ENCODE assay signal across 23 cellular contexts in genomic region chr4:71396382-71396781, GRCh38. TPM values are rescaled to one million over a fixed set of nuclear protein-coding genes. Genes with fewer than 3 reads are reported as not detected.
A peak's percentile ranks its signal among the peaks of the same experiment; 100 is the strongest.
DNase-seq lines count a peak whose midpoint lies in the region; ATAC-seq, FAIRE-seq and TF ChIP-seq lines count a peak whose summit lies in the region.
"Had no signal": no experiment of that assay in that cellular context is flagged by ENCODE, and none has a peak within 500 bp of the region (broad histone marks: within the 10 kb centered on the region; RNA-seq: fewer than 3 reads in every experiment).

No MANE protein-coding gene starts in this region.

- H3K27me3 ChIP-seq in fibroblast of lung (ENCODE audit: control insufficient read depth, insufficient read depth, low read length): no peaks in the 10 kb centered on the region
- H3K27me3 ChIP-seq: esophagus squamous epithelium, Peyer's patch, suprapubic skin had no signal

- TF ChIP-seq CTCF in fibroblast of lung (conservative IDR thresholded peaks at IDR 0.05 in 1 of 2, IDR thresholded peaks at IDR 0.05 in 1 of 2; ENCODE audit: low read depth in 1 of 2, low read length in 2 of 2): no peak
- no peak for TF ChIP-seq CTCF in retinal pigment epithelial cell (conservative IDR thresholded peaks at IDR 0.05; ENCODE audit: low read depth, low read length)

- peak; percentile 78 for FAIRE-seq in RCC 7860 (lab: Jason Lieb, UNC)
- FAIRE-seq: D721Med, GM12892, keratinocyte had no signal

- no peak overlapping the region for H2AFZ ChIP-seq in fibroblast of lung (ENCODE audit: low read length)

- H3K27ac Mint-ChIP-seq in activated T-helper 2 cell treated with anti-CD3 and anti-CD28 coated beads, Interferon-gamma antibody, Interleukin-2, Interleukin-4, amounts not matched to agents 10 μg/mL and 5 μg/mL and 100 μg/mL, durations not matched to agents 14 hours and 24 hours and 36 hours: no peak overlapping the region
- H3K27ac Mint-ChIP-seq in natural killer cell treated with Interleukin-12 subunit alpha and Interleukin-12 subunit beta and Interleukin-15 and Interleukin-18, amount 100 ng/mL, for 72 hours: no peak overlapping the region
- H3K27ac Mint-ChIP-seq: activated naive CD4-positive, alpha-beta T cell treated with anti-CD3 and anti-CD28 coated beads for 36 hours; natural killer cell; progenitor cell of endocrine pancreas had no signal

- H3K27me3 Mint-ChIP-seq in activated T-helper 2 cell treated with anti-CD3 and anti-CD28 coated beads, Interferon-gamma antibody, Interleukin-2, Interleukin-4, amounts not matched to agents 10 μg/mL and 5 μg/mL and 100 μg/mL, durations not matched to agents 14 hours and 24 hours and 36 hours (ENCODE audit: low read depth): no peaks in the 10 kb centered on the region
- no peaks in the 10 kb centered on the region for H3K27me3 Mint-ChIP-seq in natural killer cell treated with Interleukin-12 subunit alpha and Interleukin-12 subunit beta and Interleukin-15 and Interleukin-18, amount 100 ng/mL, for 72 hours
- H3K27me3 Mint-ChIP-seq: progenitor cell of endocrine pancreas had no signal

- intact Hi-C loops in activated T-helper 2 cell treated with anti-CD3 and anti-CD28 coated beads, Interferon-gamma antibody, Interleukin-2, Interleukin-4, amounts not matched to agents 10 μg/mL and 5 μg/mL and 100 μg/mL, durations not matched to agents 14 hours and 24 hours and 36 hours (cut with micrococcal nuclease): no loop called here

- H3K4me2 ChIP-seq in fibroblast of lung (ENCODE audit: extremely low read depth, insufficient read depth, low read length): no peak overlapping the region

- H3K36me3 Mint-ChIP-seq in activated T-helper 2 cell treated with anti-CD3 and anti-CD28 coated beads, Interferon-gamma antibody, Interleukin-2, Interleukin-4, amounts not matched to agents 10 μg/mL and 5 μg/mL and 100 μg/mL, durations not matched to agents 14 hours and 24 hours and 36 hours (ENCODE audit: low read depth): no peaks in the 10 kb centered on the region
- H3K36me3 Mint-ChIP-seq in natural killer cell treated with Interleukin-12 subunit alpha and Interleukin-12 subunit beta and Interleukin-15 and Interleukin-18, amount 100 ng/mL, for 72 hours: no peaks in the 10 kb centered on the region
- H3K36me3 Mint-ChIP-seq: natural killer cell had no signal

- DNase-seq in ELR (ENCODE audit: low read depth): peak; percentile 70
- peak; percentile 34 for DNase-seq in RCC 7860 (ENCODE audit: low spot score)
- peak; percentile 35 to 62 for DNase-seq in fibroblast of lung (ENCODE audit: low read depth in 2 of 2)
- DNase-seq in retinal pigment epithelial cell (ENCODE audit: low read depth): peak; percentile 53
- no peak for DNase-seq in activated T-helper 2 cell treated with anti-CD3 and anti-CD28 coated beads, Interferon-gamma antibody, Interleukin-2, Interleukin-4, amounts not matched to agents 10 μg/mL and 5 μg/mL and 100 μg/mL, durations not matched to agents 14 hours and 24 hours and 36 hours (ENCODE audit: low spot score)
- DNase-seq in germinal center (ENCODE audit: low spot score): no peak
- DNase-seq in natural killer cell treated with Interleukin-12 subunit alpha and Interleukin-12 subunit beta and Interleukin-15 and Interleukin-18, amount 100 ng/mL, for 72 hours (ENCODE audit: low spot score): no peak
- DNase-seq in NCI-H146 treated with DMSO at 0.1 percent for 48 hours (lab: John Stamatoyannopoulos, UW; ENCODE audit: unreplicated experiment): no peak
- DNase-seq: activated naive CD4-positive, alpha-beta T cell treated with anti-CD3 and anti-CD28 coated beads for 36 hours; esophagus squamous epithelium; GF-D8; hippocampal formation; mesendoderm; natural killer cell; NCI-H146; NCI-H82; Peyer's patch had no signal

- H3K27ac ChIP-seq in fibroblast of lung (ENCODE audit: insufficient read depth, low read length): no peak overlapping the region
- H3K27ac ChIP-seq: Peyer's patch, suprapubic skin had no signal

- no peaks in the 10 kb centered on the region for H4K20me1 ChIP-seq in fibroblast of lung (ENCODE audit: control insufficient read depth, extremely low read depth, insufficient read depth, low read length)

- H3K4me3 ChIP-seq in fibroblast of lung (replicated peaks in 1 of 4; ENCODE audit: control extremely low read depth in 1 of 4, insufficient read depth in 1 of 4, low read depth in 3 of 4, low read length in 4 of 4): no peak overlapping the region
- H3K4me3 ChIP-seq in retinal pigment epithelial cell (ENCODE audit: low read length): no peak overlapping the region
- H3K4me3 ChIP-seq: esophagus squamous epithelium, Peyer's patch, suprapubic skin had no signal

- H3K4me1 Mint-ChIP-seq in activated T-helper 2 cell treated with anti-CD3 and anti-CD28 coated beads, Interferon-gamma antibody, Interleukin-2, Interleukin-4, amounts not matched to agents 10 μg/mL and 5 μg/mL and 100 μg/mL, durations not matched to agents 14 hours and 24 hours and 36 hours (ENCODE audit: low read depth): no peaks in the 10 kb centered on the region
- no peaks in the 10 kb centered on the region for H3K4me1 Mint-ChIP-seq in natural killer cell treated with Interleukin-12 subunit alpha and Interleukin-12 subunit beta and Interleukin-15 and Interleukin-18, amount 100 ng/mL, for 72 hours (ENCODE audit: low read depth in 2 of 2)

- no peaks in the 10 kb centered on the region for H3K79me2 ChIP-seq in fibroblast of lung (ENCODE audit: control insufficient read depth, insufficient read depth, low read length)

- no peaks in the 10 kb centered on the region for H3K4me1 ChIP-seq in fibroblast of lung (ENCODE audit: control insufficient read depth, extremely low read depth, insufficient read depth, low read length)
- H3K4me1 ChIP-seq: Peyer's patch, suprapubic skin had no signal

- no peak overlapping the region for H3K9ac ChIP-seq in fibroblast of lung (ENCODE audit: insufficient read depth, low read length)

- H3K9me3 ChIP-seq in fibroblast of lung (ENCODE audit: control insufficient read depth, insufficient read depth, low read depth, low read length): no peaks in the 10 kb centered on the region
- H3K9me3 ChIP-seq: esophagus squamous epithelium, Peyer's patch, suprapubic skin had no signal

- H3K36me3 ChIP-seq in fibroblast of lung (ENCODE audit: control insufficient read depth, insufficient read depth, low read length): no peaks in the 10 kb centered on the region
- H3K36me3 ChIP-seq: esophagus squamous epithelium, Peyer's patch, suprapubic skin had no signal

- no peaks in the 10 kb centered on the region for H3K9me3 Mint-ChIP-seq in activated T-helper 2 cell treated with anti-CD3 and anti-CD28 coated beads, Interferon-gamma antibody, Interleukin-2, Interleukin-4, amounts not matched to agents 10 μg/mL and 5 μg/mL and 100 μg/mL, durations not matched to agents 14 hours and 24 hours and 36 hours
- no peaks in the 10 kb centered on the region for H3K9me3 Mint-ChIP-seq in natural killer cell treated with Interleukin-12 subunit alpha and Interleukin-12 subunit beta and Interleukin-15 and Interleukin-18, amount 100 ng/mL, for 72 hours
- H3K9me3 Mint-ChIP-seq: activated naive CD4-positive, alpha-beta T cell treated with anti-CD3 and anti-CD28 coated beads for 36 hours; natural killer cell had no signal

- no peak overlapping the region for H3K4me3 Mint-ChIP-seq in activated T-helper 2 cell treated with anti-CD3 and anti-CD28 coated beads, Interferon-gamma antibody, Interleukin-2, Interleukin-4, amounts not matched to agents 10 μg/mL and 5 μg/mL and 100 μg/mL, durations not matched to agents 14 hours and 24 hours and 36 hours (ENCODE audit: low read depth)
- no peak overlapping the region for H3K4me3 Mint-ChIP-seq in natural killer cell treated with Interleukin-12 subunit alpha and Interleukin-12 subunit beta and Interleukin-15 and Interleukin-18, amount 100 ng/mL, for 72 hours
- H3K4me3 Mint-ChIP-seq: activated naive CD4-positive, alpha-beta T cell treated with anti-CD3 and anti-CD28 coated beads for 36 hours; natural killer cell had no signal

- no peak for ATAC-seq in natural killer cell treated with Interleukin-12 subunit alpha and Interleukin-12 subunit beta and Interleukin-15 and Interleukin-18, amount 100 ng/mL, for 72 hours
- ATAC-seq: natural killer cell had no signal

RNA-seq across cellular contexts. Expression of gene SLC4A4, which starts 57.6 kb away (rescaled TPM):
- total RNA-seq in fibroblast of lung: 9.8 and 12.2 TPM in 2 replicates
- 16.9 and 33.4 TPM in 2 replicates for polyA plus RNA-seq in fibroblast of lung
- 8.1 and 16.0 TPM in 2 replicates for polyA plus RNA-seq in fibroblast of lung (2012)
- 19.0 and 20.6 TPM in 2 replicates for polyA minus RNA-seq in fibroblast of lung (ENCODE audit: low replicate concordance)
- total RNA-seq in activated T-helper 2 cell treated with anti-CD3 and anti-CD28 coated beads, Interferon-gamma antibody, Interleukin-2, Interleukin-4, amounts not matched to agents 10 μg/mL and 5 μg/mL and 100 μg/mL, durations not matched to agents 14 hours and 24 hours and 36 hours: 0.32 and 0.43 TPM in 2 replicates
- 1 to 10 TPM; 3.1 to 6.3 TPM for total RNA-seq in natural killer cell treated with Interleukin-12 subunit alpha and Interleukin-12 subunit beta and Interleukin-15 and Interleukin-18, amount 100 ng/mL, for 72 hours
- total RNA-seq: activated naive CD4-positive, alpha-beta T cell treated with anti-CD3 and anti-CD28 coated beads for 36 hours; dermis microvascular lymphatic vessel endothelial cell had no signal

Comparison
In these comparisons a context has a peak if more than half of its experiments do, and no peak if none do; other contexts are left out.
1. DNase-seq: peak in ELR (single experiment), RCC 7860 (single experiment), fibroblast of lung (2 of 2) and retinal pigment epithelial cell (single experiment); none in activated T-helper 2 cell treated with anti-CD3 and anti-CD28 coated beads, Interferon-gamma antibody, Interleukin-2, Interleukin-4, amounts not matched to agents 10 μg/mL and 5 μg/mL and 100 μg/mL, durations not matched to agents 14 hours and 24 hours and 36 hours (single experiment), germinal center (single experiment), natural killer cell treated with Interleukin-12 subunit alpha and Interleukin-12 subunit beta and Interleukin-15 and Interleukin-18, amount 100 ng/mL, for 72 hours (single experiment) and NCI-H146 treated with DMSO at 0.1 percent for 48 hours (single experiment).